8 cellular contexts compared by ENCODE assay signal in the genomic region with DNA sequence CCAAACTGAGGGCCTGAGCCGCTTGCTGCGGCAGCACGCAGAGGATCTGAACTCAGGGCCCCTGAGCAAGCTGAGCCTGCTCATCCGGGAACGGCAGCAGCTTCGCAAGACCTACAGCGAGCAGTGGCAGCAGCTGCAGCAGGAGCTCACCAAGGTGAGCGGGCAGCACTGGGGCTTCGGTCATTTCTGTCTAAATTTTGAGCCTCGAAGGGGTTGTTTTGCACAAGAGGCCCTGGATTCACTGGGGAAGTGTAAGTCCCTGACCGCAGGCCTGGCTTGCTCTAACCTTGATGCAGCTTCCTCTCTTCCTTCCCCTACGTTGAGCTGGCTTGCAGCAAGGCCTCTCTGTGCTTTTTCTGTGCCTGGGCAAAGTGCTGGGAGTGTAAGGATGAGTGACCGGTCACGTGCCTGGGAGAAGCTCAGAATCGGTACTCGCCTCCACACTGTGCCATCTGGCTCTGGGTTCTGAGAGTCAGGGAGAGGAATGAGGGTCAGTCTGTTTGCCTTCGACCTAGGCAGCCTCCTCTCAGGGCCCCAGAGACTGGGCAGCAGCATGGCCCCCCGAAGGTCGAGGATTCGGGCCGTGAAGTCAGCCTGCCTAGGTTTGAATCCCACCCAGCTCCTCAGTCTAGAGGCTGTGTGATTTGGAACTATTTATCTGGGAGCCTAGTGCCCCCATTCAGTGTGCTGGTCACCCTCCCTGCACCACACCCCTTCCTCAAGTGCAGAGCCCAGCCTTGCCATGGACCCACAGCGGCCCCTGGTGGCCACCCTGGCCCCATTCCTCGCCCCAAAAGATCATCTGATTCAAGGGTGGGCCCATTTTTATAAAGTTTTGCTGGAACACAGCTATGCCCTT. TPM values are rescaled to one million over a fixed set of nuclear protein-coding genes. Genes with fewer than 3 reads are reported as not detected.
A peak's percentile ranks its signal among the peaks of the same experiment; 100 is the strongest.
DNase-seq lines count a peak whose midpoint lies in the region; ATAC-seq lines count a peak whose summit lies in the region.

No MANE protein-coding gene starts in this region.

- H3K27ac ChIP-seq in rectal smooth muscle tissue (ENCODE audit: low read depth, low read length): peak overlapping the region; percentile 92

- ATAC-seq in HG03439 (IDR thresholded peaks at IDR 0.05; ENCODE audit: unreplicated experiment): no peak

- peak; percentile 82 for DNase-seq in NCI-H82 (lab: John Stamatoyannopoulos, UW)
- no peak for DNase-seq in NCI-H82 treated with DMSO at 0.1 percent for 48 hours (lab: John Stamatoyannopoulos, UW; ENCODE audit: unreplicated experiment)
- DNase-seq in HuH-7.5 (ENCODE audit: low spot score): peak; percentile 85
- DNase-seq in T follicular helper cell (ENCODE audit: low read depth): peak; percentile 56
- peak; percentile 52 for DNase-seq in activated naive CD8-positive, alpha-beta T cell treated with anti-CD3 and anti-CD28 coated beads, Interleukin-2, amount 50 U/mL, for 16 hours (ENCODE audit: low read depth, low spot score)
- DNase-seq in cardiac septum (ENCODE audit: low spot score): peak; percentile 92

- H3K27me3 ChIP-seq in rectal smooth muscle tissue (ENCODE audit: control insufficient read depth, insufficient read depth, low read length): no peaks in the 10 kb centered on the region

- intact Hi-C loops in cardiac septum (cut with DNase I): loop anchor here (1.0 to 10.0 kb wide), 4 partner anchors 168 to 563 kb away; partner anchors contain the start of gene BLM

- H3K9ac ChIP-seq in rectal smooth muscle tissue (ENCODE audit: low read length): no peak overlapping the region

- H3K4me1 ChIP-seq in rectal smooth muscle tissue (ENCODE audit: control insufficient read depth, insufficient read depth, low read length): peaks cover 4% of the 10 kb centered on the region

- peak overlapping the region; percentile 80 for H3K4me3 ChIP-seq in rectal smooth muscle tissue (ENCODE audit: low read length)

- peaks cover 16% of the 10 kb centered on the region for H3K36me3 ChIP-seq in rectal smooth muscle tissue (ENCODE audit: control insufficient read depth, insufficient read depth, low read length)

RNA-seq across cellular contexts. Expression of gene FES, which starts 1.4 kb away (rescaled TPM):
- total RNA-seq in cardiac septum: 16.2 TPM

RNA-seq across cellular contexts. Expression of gene FURIN, which starts 17.3 kb away (rescaled TPM):
- 43.9 TPM for total RNA-seq in cardiac septum

RNA-seq across cellular contexts. Expression of gene MAN2A2, which starts 17.4 kb away (rescaled TPM):
- total RNA-seq in cardiac septum: 73.3 TPM

RNA-seq across cellular contexts. Expression of gene HDDC3, which starts 46.7 kb away (rescaled TPM):
- total RNA-seq in cardiac septum: 11.8 TPM

RNA-seq across cellular contexts. Expression of gene UNC45A, which starts 49.4 kb away (rescaled TPM):
- total RNA-seq in cardiac septum: 27.2 TPM
